In the genomic region with DNA sequence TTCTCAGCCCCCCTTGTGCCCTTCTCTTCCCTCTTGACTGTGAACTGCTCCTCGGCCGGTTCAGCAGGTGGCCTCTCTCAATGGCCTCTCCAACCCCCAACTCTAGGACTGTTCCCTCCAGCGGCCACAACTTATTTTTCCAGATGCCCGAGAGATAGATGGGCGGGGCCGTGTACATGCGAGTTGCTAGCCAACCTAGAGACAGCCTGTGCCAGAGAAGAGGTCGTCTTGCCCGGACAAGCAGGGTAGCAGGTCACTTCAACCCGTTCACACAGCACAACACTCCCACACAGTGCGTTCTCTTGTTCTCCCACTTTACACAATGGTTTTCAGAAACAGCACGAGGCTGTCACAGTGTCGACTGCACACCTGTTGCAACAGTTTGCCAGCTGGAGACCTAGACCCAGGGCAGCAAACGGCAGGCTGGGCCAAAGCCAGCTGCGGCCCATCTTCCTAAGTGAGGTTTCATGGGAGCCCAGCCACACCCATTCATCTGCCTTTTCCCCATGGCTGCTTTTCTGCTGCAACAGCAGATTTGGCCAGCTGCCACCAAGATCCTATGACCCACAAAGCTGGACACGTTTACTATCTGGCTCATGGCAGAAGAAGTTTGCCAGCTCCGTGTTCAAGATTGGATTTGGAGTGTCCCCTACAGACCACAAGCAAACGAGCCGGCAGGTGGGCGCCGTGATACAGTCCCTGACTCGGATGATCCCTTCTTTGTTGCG, we compare ENCODE assay signal across 7 cellular contexts. TPM values are rescaled to one million over a fixed set of nuclear protein-coding genes. Genes with fewer than 3 reads are reported as not detected.
A peak's percentile ranks its signal among the peaks of the same experiment; 100 is the strongest.
DNase-seq lines count a peak whose midpoint lies in the region; ATAC-seq, FAIRE-seq and TF ChIP-seq lines count a peak whose summit lies in the region.

No MANE protein-coding gene starts in this region.

- no peak overlapping the region for H3K4me2 ChIP-seq in SK-N-SH

- peak; percentile 32 to 51 for ATAC-seq in right cardiac atrium
- no peak for ATAC-seq in HG03196 (IDR thresholded peaks at IDR 0.05; ENCODE audit: unreplicated experiment)

- intact Hi-C loops in right cardiac atrium (cut with DNase I), result loop anchor here in 1 of 4 donors (10.0 kb wide), 1 partner anchor 134 kb away; no protein-coding TSS in a partner anchor
- intact Hi-C loops in vagina (cut with DNase I), result no loop called here

- H3K4me1 ChIP-seq in SK-N-SH (ENCODE audit: control insufficient read depth in 1 of 2, insufficient read depth in 2 of 2, low read depth in 1 of 2, low read length in 1 of 2) (peaks cover 0 to 6% of the 10 kb centered on the region in 2 experiments; a peak in 1 of 4 replicates), right cardiac atrium (ENCODE audit: control insufficient read depth, insufficient read depth, low read length) (peaks cover 8% of the 10 kb centered on the region), vagina (peaks cover 30% of the 10 kb centered on the region)

- CTCF ChIA-PET in SK-N-SH (lab: Yijun Ruan, JAX), result interaction anchor here (4.5 to 8.2 kb wide), 2 partner anchors 13 to 46 kb away, joined by 24 to 59 read pairs; no protein-coding TSS in a partner anchor

- TF ChIP-seq CTCF in SK-N-SH (IDR thresholded peaks at IDR 0.05) (no peak), vagina (IDR thresholded peaks at IDR 0.05) (no peak), WERI-Rb-1 (IDR thresholded peaks at IDR 0.05; ENCODE audit: low read depth, low read length) (no peak)

- no peak overlapping the region for H3K9ac ChIP-seq in SK-N-SH

- H3K4me3 ChIP-seq in MG63 (no peak overlapping the region), SK-N-SH (ENCODE audit: low read depth in 2 of 2, low read length in 1 of 2) (no peak overlapping the region), right cardiac atrium (ENCODE audit: low read length) (no peak overlapping the region), vagina (no peak overlapping the region), WERI-Rb-1 (ENCODE audit: low read depth, low read length) (no peak overlapping the region)

- H3K36me3 ChIP-seq in MG63 (no peaks in the 10 kb centered on the region), SK-N-SH (replicated peaks in 1 of 2; ENCODE audit: control insufficient read depth in 1 of 2, insufficient read depth in 2 of 2, low read length in 1 of 2) (peaks cover 5 to 31% of the 10 kb centered on the region in 2 experiments), vagina (peaks cover 0 to 15% of the 10 kb centered on the region in 2 donors), WERI-Rb-1 (no peaks in the 10 kb centered on the region)

- H3K27ac ChIP-seq in SK-N-SH (ENCODE audit: low read depth in 2 of 2, low read length in 1 of 2), result no peak overlapping the region
- no peak overlapping the region for H3K27ac ChIP-seq in right cardiac atrium (ENCODE audit: low read length)
- peak overlapping the region; percentile 83 for H3K27ac ChIP-seq in vagina
- no peak overlapping the region for H3K27ac ChIP-seq in WERI-Rb-1

- no peak for TF ChIP-seq EP300 in SK-N-SH (IDR thresholded peaks at IDR 0.05; ENCODE audit: borderline replicate concordance in 1 of 2, low read depth in 1 of 2, low read length in 1 of 2)

- H2AFZ ChIP-seq in SK-N-SH (ENCODE audit: low read depth), result no peak overlapping the region

- peaks cover 3% of the 10 kb centered on the region; the same call in 1 of the 2 replicates for H3K9me3 ChIP-seq in MG63
- peaks cover 9% of the 10 kb centered on the region; the same call in 1 of the 2 replicates for H3K9me3 ChIP-seq in SK-N-SH
- no peaks in the 10 kb centered on the region for H3K9me3 ChIP-seq in right cardiac atrium (ENCODE audit: control insufficient read depth, low read length)
- H3K9me3 ChIP-seq in vagina, result no peaks in the 10 kb centered on the region
- H3K9me3 ChIP-seq in WERI-Rb-1 (ENCODE audit: severe bottlenecking), result peaks cover 13% of the 10 kb centered on the region

- POLR2A ChIA-PET in SK-N-SH (lab: Yijun Ruan, JAX), result no interaction called here

- H3F3A ChIP-seq in SK-N-SH (replicated peaks; ENCODE audit: insufficient read depth), result peaks cover 30% of the 10 kb centered on the region

- H3K79me2 ChIP-seq in SK-N-SH (ENCODE audit: insufficient read depth), result no peaks in the 10 kb centered on the region

- no peaks in the 10 kb centered on the region for H3K9me2 ChIP-seq in SK-N-SH

- no peak for TF ChIP-seq RAD21 in SK-N-SH (IDR thresholded peaks at IDR 0.05; ENCODE audit: low read length)

- H4K20me1 ChIP-seq in SK-N-SH (ENCODE audit: insufficient read depth), result no peaks in the 10 kb centered on the region

- H3K27me3 ChIP-seq in MG63, result no peaks in the 10 kb centered on the region
- H3K27me3 ChIP-seq in SK-N-SH (ENCODE audit: insufficient read depth), result no peaks in the 10 kb centered on the region
- H3K27me3 ChIP-seq in right cardiac atrium (ENCODE audit: control insufficient read depth, insufficient read depth), result no peaks in the 10 kb centered on the region
- H3K27me3 ChIP-seq in vagina, result no peaks in the 10 kb centered on the region
- peaks cover 81% of the 10 kb centered on the region for H3K27me3 ChIP-seq in WERI-Rb-1 (ENCODE audit: insufficient read depth, low read depth, severe bottlenecking)

- TF ChIP-seq POLR2A in vagina (IDR thresholded peaks at IDR 0.05), result no peak

- peak; percentile 70 for DNase-seq in MG63
- no peak for DNase-seq in SK-N-SH
- DNase-seq in right cardiac atrium, result peak; percentile 72 to 87 (median 81)
- peak in 1 of 2 donors; percentile 93 for DNase-seq in vagina (ENCODE audit: extremely low spot score in 2 of 2)
- no peak for DNase-seq in HTR-8/SVneo (ENCODE audit: insufficient read length, low spot score)
- DNase-seq in WERI-Rb-1, result no peak

- no peak for FAIRE-seq in HTR-8/SVneo (lab: Jason Lieb, UNC)

- WGBS in SK-N-SH (ENCODE audit: low lambda C conversion rate), result 75% methylated on average over 17 of the region's 23 CpGs
- WGBS in right cardiac atrium, result 51% methylated on average over 23 of the region's 23 CpGs

TF ChIP-seq in SK-N-SH, 30 proteins besides CTCF, POLR2A, EP300 and RAD21:
- TF ChIP-seq, protein P1, sequence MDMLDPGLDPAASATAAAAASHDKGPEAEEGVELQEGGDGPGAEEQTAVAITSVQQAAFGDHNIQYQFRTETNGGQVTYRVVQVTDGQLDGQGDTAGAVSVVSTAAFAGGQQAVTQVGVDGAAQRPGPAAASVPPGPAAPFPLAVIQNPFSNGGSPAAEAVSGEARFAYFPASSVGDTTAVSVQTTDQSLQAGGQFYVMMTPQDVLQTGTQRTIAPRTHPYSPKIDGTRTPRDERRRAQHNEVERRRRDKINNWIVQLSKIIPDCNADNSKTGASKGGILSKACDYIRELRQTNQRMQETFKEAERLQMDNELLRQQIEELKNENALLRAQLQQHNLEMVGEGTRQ (IDR thresholded peaks at IDR 0.05; ENCODE audit: borderline replicate concordance, low read depth, low read length), result no peak
- TF ChIP-seq NFIC (IDR thresholded peaks at IDR 0.05; ENCODE audit: borderline replicate concordance), result peak; percentile 41; the same call in 1 of the 2 replicates
TF ChIP-seq in SK-N-SH: peak in this region for 1.

RNA-seq across cellular contexts. Expression of gene PRLH, which starts 7.3 kb away (rescaled TPM):
- total RNA-seq in MG63 (2014; rRNA removed; shearing (Covaris generic); ENCODE audit: low replicate concordance), result not detected in 2 replicates
- not detected in 2 replicates for polyA plus RNA-seq in SK-N-SH (2012; rRNA removed)
- not detected in 2 replicates for polyA plus RNA-seq in SK-N-SH (2012; cell fraction: cytosol; rRNA removed)
- polyA plus RNA-seq in SK-N-SH (2012; cell fraction: nucleus; rRNA removed), result not detected in 2 replicates
- total RNA-seq in right cardiac atrium, result not detected
- polyA plus RNA-seq in right cardiac atrium, result not detected
- not detected for total RNA-seq in vagina

RNA-seq across cellular contexts. Expression of gene RAB17, which starts 31.5 kb away (rescaled TPM):
- total RNA-seq in MG63 (2014; rRNA removed; shearing (Covaris generic); ENCODE audit: low replicate concordance), result not detected in 2 replicates
- polyA plus RNA-seq in SK-N-SH (2012; rRNA removed) (0.10 and 0.19 TPM in 2 replicates), right cardiac atrium (2.1 TPM)
- 0.06 and 0.18 TPM in 2 replicates for polyA plus RNA-seq in SK-N-SH (2012; cell fraction: cytosol; rRNA removed)
- polyA plus RNA-seq in SK-N-SH (2012; cell fraction: nucleus; rRNA removed), result 0.75 and 1.1 TPM in 2 replicates
- total RNA-seq in right cardiac atrium (1 to 10 TPM in 3 of 4 donors, under 1 TPM in 1; 0.74 to 2.8 (median 1.9) TPM), vagina (not detected)

Comparison
In these comparisons a context has a peak if more than half of its experiments do, and no peak if none do; other contexts are left out.
1. DNase-seq: peak in MG63 (single experiment) and right cardiac atrium (3 of 3); none in SK-N-SH (single experiment), HTR-8/SVneo (single experiment) and WERI-Rb-1 (single experiment).